ENCODE assay signal across 1 cellular context in the genomic region with DNA sequence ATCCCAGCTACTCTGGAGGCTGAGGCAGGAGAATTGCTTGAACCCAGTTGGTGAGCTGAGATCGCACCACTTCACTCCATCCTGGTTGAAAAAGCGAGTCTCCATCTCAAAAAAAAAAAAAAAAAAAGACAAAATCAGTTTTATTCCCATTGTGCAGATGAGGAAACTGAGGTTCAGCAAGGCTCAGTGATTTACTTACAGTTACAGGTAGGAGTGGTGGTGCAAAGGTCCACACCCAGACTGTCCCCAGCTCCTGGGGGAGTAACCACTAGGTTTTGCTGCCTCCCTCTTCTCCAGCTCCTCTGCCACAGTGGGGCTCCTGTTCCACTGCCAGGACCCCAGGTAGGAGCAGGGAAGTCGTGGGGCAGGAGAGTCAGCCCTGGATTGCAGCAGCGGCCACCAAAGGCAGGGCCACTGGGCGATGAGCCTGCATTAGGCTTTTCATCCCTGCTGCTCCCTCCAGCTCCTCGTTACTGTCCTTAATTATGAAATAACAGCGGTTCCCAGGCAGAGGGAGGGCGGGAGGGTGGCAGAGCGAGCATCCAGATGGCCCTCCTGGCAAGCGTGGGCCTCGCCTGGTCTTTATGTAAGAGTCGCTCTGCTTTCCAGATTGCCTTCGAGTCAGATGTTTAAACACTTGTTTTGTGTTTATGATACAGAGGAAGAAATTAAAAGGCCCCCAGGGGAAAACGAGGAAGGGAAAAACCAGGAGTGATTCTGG.
TF ChIP-seq lines count a peak whose summit lies in the region.

No MANE protein-coding gene starts in this region.

TF ChIP-seq in SK-N-SH, 30 proteins besides CTCF, POLR2A, EP300 and RAD21 (continued from another document):
- peak; percentile 81; the same call in 1 of the 2 replicates for TF ChIP-seq RCOR1 (IDR thresholded peaks at IDR 0.05; ENCODE audit: low read length)
- TF ChIP-seq EZH2phosphoT487 (IDR thresholded peaks at IDR 0.05; ENCODE audit: borderline replicate concordance, low read depth), result no peak
- TF ChIP-seq YY1 (IDR thresholded peaks at IDR 0.05; ENCODE audit: low read depth), result no peak
- TF ChIP-seq SMC3 (IDR thresholded peaks at IDR 0.05; ENCODE audit: low read depth, low read length), result no peak
- no peak for TF ChIP-seq NRF1 (IDR thresholded peaks at IDR 0.05; ENCODE audit: low read depth, low read length)
